ENCODE assay signal across 9 cellular contexts in genomic region chr1:110872745-110873435, GRCh38. TPM values are rescaled to one million over a fixed set of nuclear protein-coding genes. Genes with fewer than 3 reads are reported as not detected.
A peak's percentile ranks its signal among the peaks of the same experiment; 100 is the strongest.
DNase-seq lines count a peak whose midpoint lies in the region; ATAC-seq and TF ChIP-seq lines count a peak whose summit lies in the region.
"Had no signal": no experiment of that assay in that cellular context is flagged by ENCODE, and none has a peak within 500 bp of the region (broad histone marks: within the 10 kb centered on the region; RNA-seq: fewer than 3 reads in every experiment).

A gene with protein sequence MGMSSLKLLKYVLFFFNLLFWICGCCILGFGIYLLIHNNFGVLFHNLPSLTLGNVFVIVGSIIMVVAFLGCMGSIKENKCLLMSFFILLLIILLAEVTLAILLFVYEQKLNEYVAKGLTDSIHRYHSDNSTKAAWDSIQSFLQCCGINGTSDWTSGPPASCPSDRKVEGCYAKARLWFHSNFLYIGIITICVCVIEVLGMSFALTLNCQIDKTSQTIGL (plus strand): TSS chr1:110873148. CDS start chr1:110891409, 18,261 bp downstream.

- H3K4me3 Mint-ChIP-seq in progenitor cell of endocrine pancreas (ENCODE audit: low read depth), result no peak within 1 kb of the TSS

- peaks cover 27% of the 10 kb centered on the region for H3K9me3 Mint-ChIP-seq in progenitor cell of endocrine pancreas (ENCODE audit: low read depth)

- H3K4me1 Mint-ChIP-seq in progenitor cell of endocrine pancreas (ENCODE audit: low read depth), result peaks cover 15% of the 10 kb centered on the region

- H3K4me3 ChIP-seq in GM12875 (ENCODE audit: low read depth, low read length), result peak within 1 kb of the TSS; percentile 74

- ATAC-seq in GM21619 (IDR thresholded peaks at IDR 0.05; ENCODE audit: unreplicated experiment), result peak; percentile 44

- no peaks in the 10 kb centered on the region for H3K27me3 Mint-ChIP-seq in progenitor cell of endocrine pancreas

- DNase-seq in NAMALWA (ENCODE audit: low spot score), result peak; percentile 97
- DNase-seq in activated effector memory CD4-positive, alpha-beta T cell treated with Interleukin-2 at 50 U/mL for 16 hours, result peak; percentile 30
- peak; percentile 38 for DNase-seq in midbrain (lab: John Stamatoyannopoulos, UW)
- DNase-seq in hepatic stellate cell (ENCODE audit: low spot score), result no peak
- DNase-seq in NCI-H1930 (lab: John Stamatoyannopoulos, UW), result no peak
- DNase-seq in progenitor cell of endocrine pancreas (ENCODE audit: low spot score, unreplicated experiment), result no peak

- H3K27ac Mint-ChIP-seq in progenitor cell of endocrine pancreas, result no peak within 1 kb of the TSS

- no peaks in the 10 kb centered on the region for H3K36me3 Mint-ChIP-seq in progenitor cell of endocrine pancreas (ENCODE audit: insufficient read depth)

- TF ChIP-seq CTCF in GM12875 (IDR thresholded peaks at IDR 0.05; ENCODE audit: borderline replicate concordance, insufficient read depth, low read depth, low read length), result no peak
- TF ChIP-seq CTCF in progenitor cell of endocrine pancreas (IDR thresholded peaks at IDR 0.05; ENCODE audit: unreplicated experiment), result no peak

RNA-seq across cellular contexts. Expression of the gene that starts here (rescaled TPM):
- not detected in 2 replicates for total RNA-seq in progenitor cell of endocrine pancreas
- total RNA-seq: epithelial cell of proximal tubule had no signal

Comparison
In these comparisons a context has a peak if more than half of its experiments do, and no peak if none do; other contexts are left out.
1. DNase-seq: peak in NAMALWA (single experiment), activated effector memory CD4-positive, alpha-beta T cell treated with Interleukin-2 at 50 U/mL for 16 hours (single experiment) and midbrain (single experiment); none in hepatic stellate cell (single experiment), NCI-H1930 (0 of 2) and progenitor cell of endocrine pancreas (single experiment).